Comparison of ENCODE assay signal across 1 cellular context in genomic region chr19:12365372-12366162, GRCh38.
TF ChIP-seq lines count a peak whose summit lies in the region.

ZNF442 (minus strand) TSS chr19:12365683; CDS start chr19:12363631, 2,052 bp downstream.

TF ChIP-seq in K562, 482 proteins besides CTCF, POLR2A, EP300 and RAD21 (continued from another document and continues in another):
- TF ChIP-seq AFF1 (IDR thresholded peaks at IDR 0.05; ENCODE audit: low read depth in 1 of 2, partially characterized antibody in 2 of 2) (no peak), CREB1 (IDR thresholded peaks at IDR 0.05) (no peak), CREB1 (CRISPR knock-in tag; IDR thresholded peaks at IDR 0.05) (0 out of 2 replicates have a peak, but pooled peaks have one; percentile 24), MTA3 (IDR thresholded peaks at IDR 0.05; ENCODE audit: borderline replicate concordance) (0 out of 2 replicates have a peak, but pooled peaks have one; percentile 36), CLOCK (CRISPR knock-in tag; IDR thresholded peaks at IDR 0.05; ENCODE audit: borderline replicate concordance) (no peak), SMARCB1 (IDR thresholded peaks at IDR 0.05; ENCODE audit: insufficient read length, low read depth) (no peak), POLR2B (IDR thresholded peaks at IDR 0.05; ENCODE audit: low read depth, partially characterized antibody) (peak; percentile 89), XRCC3 (IDR thresholded peaks at IDR 0.05) (no peak), EP400 (IDR thresholded peaks at IDR 0.05) (peak; percentile 88), ZNF780A (CRISPR knock-in tag; IDR thresholded peaks at IDR 0.05) (no peak), ATF2 (CRISPR knock-in tag; IDR thresholded peaks at IDR 0.05) (no peak), GABPB1 (CRISPR knock-in tag; IDR thresholded peaks at IDR 0.05) (peak; percentile 62; the same call in 1 of the 2 replicates), FOXP1 (CRISPR knock-in tag; IDR thresholded peaks at IDR 0.05) (0 out of 2 replicates have a peak, but pooled peaks have one; percentile 50), TCFL5 (CRISPR knock-in tag; conservative IDR thresholded peaks at IDR 0.05) (no peak), GATAD2A (IDR thresholded peaks at IDR 0.05) (peak; percentile 67; the same call in 1 of the 2 replicates), ERF (CRISPR knock-in tag; IDR thresholded peaks at IDR 0.05) (peak; percentile 56; the same call in 1 of the 2 replicates), PHF8 (IDR thresholded peaks at IDR 0.05; ENCODE audit: borderline replicate concordance, low read length) (peak; percentile 91), ZNF263 (CRISPR knock-in tag; IDR thresholded peaks at IDR 0.05; ENCODE audit: borderline replicate concordance) (0 out of 2 replicates have a peak, but pooled peaks have one; percentile 36), FIP1L1 (IDR thresholded peaks at IDR 0.05; ENCODE audit: low read depth, low read length, poor library complexity, severe bottlenecking) (peak; percentile 50), NFYB (IDR thresholded peaks at IDR 0.05; ENCODE audit: extremely low read depth, insufficient read length) (peak; percentile 84), ZNF232 (CRISPR knock-in tag; IDR thresholded peaks at IDR 0.05) (no peak), SNAPC5 (CRISPR knock-in tag; IDR thresholded peaks at IDR 0.05) (no peak), TAF7 (tag; IDR thresholded peaks at IDR 0.05) (peak; percentile 54; the same call in 1 of the 2 replicates), CREBBP (IDR thresholded peaks at IDR 0.05; ENCODE audit: low read depth, low read length) (no peak), BRD9 (IDR thresholded peaks at IDR 0.05; ENCODE audit: low read depth, partially characterized antibody) (peak; percentile 11), HBP1 (CRISPR knock-in tag; IDR thresholded peaks at IDR 0.05) (no peak), ARID4B (CRISPR knock-in tag; IDR thresholded peaks at IDR 0.05) (peak; percentile 50; the same call in 1 of the 2 replicates), NFE2L1 (tag; IDR thresholded peaks at IDR 0.05; ENCODE audit: borderline replicate concordance, low read depth) (no peak), TRIM24 (IDR thresholded peaks at IDR 0.05) (peak in 1 of 2 experiments; percentile 52; a peak in 1 of 4 replicates), E2F1 (CRISPR knock-in tag; IDR thresholded peaks at IDR 0.05) (0 out of 2 replicates have a peak, but pooled peaks have one; percentile 32), ZNF511 (CRISPR knock-in tag; IDR thresholded peaks at IDR 0.05) (peak; percentile 47; the same call in 1 of the 2 replicates), PML (IDR thresholded peaks at IDR 0.05; ENCODE audit: low read length) (peak; percentile 71; the same call in 1 of the 2 replicates), RERE (CRISPR knock-in tag; IDR thresholded peaks at IDR 0.05; ENCODE audit: borderline replicate concordance) (no peak), POLR2H (tag; IDR thresholded peaks at IDR 0.05; ENCODE audit: low read depth) (peak; percentile 65)
